Comparison of ENCODE assay signal across 10 cellular contexts in the genomic region with DNA sequence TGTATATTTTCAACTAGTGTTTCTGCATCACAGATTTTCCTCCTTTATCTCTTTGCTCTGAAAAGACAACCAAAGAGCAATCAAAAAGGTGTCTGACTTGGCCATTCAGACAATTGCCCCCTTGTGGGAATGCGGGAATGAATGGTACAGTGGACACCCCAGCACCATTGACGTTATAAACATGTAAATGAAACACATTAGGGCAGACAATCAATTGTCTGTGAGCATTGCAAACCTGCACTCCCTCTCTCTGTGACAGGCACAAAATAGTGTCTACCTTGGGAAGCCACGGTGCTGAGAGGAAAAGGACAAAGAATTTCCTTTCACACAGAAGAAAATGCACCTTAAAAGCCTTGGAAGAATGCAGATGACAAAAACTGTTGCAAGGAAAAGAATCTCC. TPM values are rescaled to one million over a fixed set of nuclear protein-coding genes. Genes with fewer than 3 reads are reported as not detected.
DNase-seq lines count a peak whose midpoint lies in the region; ATAC-seq and TF ChIP-seq lines count a peak whose summit lies in the region.
"Had no signal": no experiment of that assay in that cellular context is flagged by ENCODE, and none has a peak within 500 bp of the region (broad histone marks: within the 10 kb centered on the region; RNA-seq: fewer than 3 reads in every experiment).

No MANE protein-coding gene starts in this region.

- H3K4me3 Mint-ChIP-seq in nephron = peak overlapping the region; percentile 92 to 96 (median 94)
- H3K4me3 Mint-ChIP-seq in activated CD4-positive, alpha-beta memory T cell treated with anti-CD3 and anti-CD28 coated beads, Interleukin-2, amount 10 ng/mL, durations not matched to agents 7 days and 5 days = no peak overlapping the region

- H3K36me3 Mint-ChIP-seq in nephron (ENCODE audit: low read depth) = peaks cover 52% of the 10 kb centered on the region
- H3K36me3 Mint-ChIP-seq in activated naive CD4-positive, alpha-beta T cell treated with anti-CD3 and anti-CD28 coated beads, Interleukin-2, amount 50 U/mL, for 72 hours = peaks cover under 1% of the 10 kb centered on the region in 2 donors
- peaks cover 23% of the 10 kb centered on the region for H3K36me3 Mint-ChIP-seq in activated CD4-positive, alpha-beta memory T cell treated with anti-CD3 and anti-CD28 coated beads, Interleukin-2, amount 10 ng/mL, durations not matched to agents 7 days and 5 days (ENCODE audit: low read depth)

- TF ChIP-seq CTCF in epithelial cell of proximal tubule (conservative IDR thresholded peaks at IDR 0.05; ENCODE audit: low read depth, low read length) = peak; percentile 39
- TF ChIP-seq CTCF in nephron (IDR thresholded peaks at IDR 0.05; ENCODE audit: unreplicated experiment in 3 of 3) = no peak

- intact Hi-C loops in right cardiac atrium (cut with DNase I) = loop anchor here (10.0 kb wide), 5 partner anchors 47 to 373 kb away; a partner anchor contains a TSS
- intact Hi-C loops in left ventricle myocardium superior (cut with micrococcal nuclease) = no loop called here

- in situ Hi-C loops in KBM-7 (cut with MboI; ENCODE audit: low pct_unique_long_range_greater_than_20kb, low sequenced_read_pairs) = no loop called here

- H3K4me1 Mint-ChIP-seq in nephron = peaks cover 73% of the 10 kb centered on the region
- H3K4me1 Mint-ChIP-seq in activated CD4-positive, alpha-beta memory T cell treated with anti-CD3 and anti-CD28 coated beads, Interleukin-2, amount 10 ng/mL, durations not matched to agents 7 days and 5 days = peaks cover 44% of the 10 kb centered on the region

- POLR2A ChIA-PET in activated CD4-positive, alpha-beta memory T cell treated with anti-CD3 and anti-CD28 coated beads, Interleukin-2, amount 10 ng/mL, durations not matched to agents 7 days and 5 days (lab: Charles Lee) = interaction anchor here (1.9 kb wide), 1 partner anchor 180 kb away, joined by 6 read pairs; a partner anchor contains a TSS

- WGBS in right cardiac atrium = 13% methylated on average over 3 of the region's 3 CpGs

- DNase-seq in right cardiac atrium (no peak), left ventricle myocardium superior (no peak), epithelial cell of proximal tubule (ENCODE audit: low read depth) (no peak), KBM-7 (no peak)
- no peak for DNase-seq in activated naive CD4-positive, alpha-beta T cell treated with anti-CD3 and anti-CD28 coated beads, Interleukin-2, amount 50 U/mL, for 72 hours (ENCODE audit: low spot score in 2 of 2)
- DNase-seq in activated CD4-positive, alpha-beta memory T cell treated with anti-CD3 and anti-CD28 coated beads, Interleukin-2, amount 10 ng/mL, durations not matched to agents 7 days and 5 days = no peak
- no peak for DNase-seq in activated effector memory CD4-positive, alpha-beta T cell treated with anti-CD3 and anti-CD28 coated beads, Interleukin-2, amount 50 U/mL, for 16 hours
- DNase-seq: activated naive CD4-positive, alpha-beta T cell; NCI-H2081 treated with DMSO at 0.1 percent for 48 hours had no signal

- CTCF ChIA-PET in activated CD4-positive, alpha-beta memory T cell treated with anti-CD3 and anti-CD28 coated beads, Interleukin-2, amount 10 ng/mL, durations not matched to agents 7 days and 5 days (lab: Charles Lee) = no interaction called here

- H3K4me3 ChIP-seq in right cardiac atrium (ENCODE audit: low read length) (peak overlapping the region; percentile 98), epithelial cell of proximal tubule (ENCODE audit: low read depth, low read length) (peak overlapping the region; percentile 1)

- H3K9me3 ChIP-seq in right cardiac atrium (ENCODE audit: control insufficient read depth, low read length) = no peaks in the 10 kb centered on the region

- H3K27ac Mint-ChIP-seq in nephron = peak overlapping the region; percentile 98 to 99 (median 99)
- H3K27ac Mint-ChIP-seq in activated naive CD4-positive, alpha-beta T cell treated with anti-CD3 and anti-CD28 coated beads, Interleukin-2, amount 50 U/mL, for 72 hours = no peak overlapping the region
- no peak overlapping the region for H3K27ac Mint-ChIP-seq in activated CD4-positive, alpha-beta memory T cell treated with anti-CD3 and anti-CD28 coated beads, Interleukin-2, amount 10 ng/mL, durations not matched to agents 7 days and 5 days

- peaks cover 5% of the 10 kb centered on the region for H3K4me1 ChIP-seq in right cardiac atrium (ENCODE audit: control insufficient read depth, insufficient read depth, low read length)

- peaks cover 9% of the 10 kb centered on the region for H3K27me3 Mint-ChIP-seq in nephron (ENCODE audit: low read depth)
- H3K27me3 Mint-ChIP-seq in activated CD4-positive, alpha-beta memory T cell treated with anti-CD3 and anti-CD28 coated beads, Interleukin-2, amount 10 ng/mL, durations not matched to agents 7 days and 5 days = peaks cover 34% of the 10 kb centered on the region

- H3K9me3 Mint-ChIP-seq in nephron = no peaks in the 10 kb centered on the region
- no peaks in the 10 kb centered on the region for H3K9me3 Mint-ChIP-seq in activated naive CD4-positive, alpha-beta T cell treated with anti-CD3 and anti-CD28 coated beads, Interleukin-2, amount 50 U/mL, for 72 hours
- H3K9me3 Mint-ChIP-seq in activated CD4-positive, alpha-beta memory T cell treated with anti-CD3 and anti-CD28 coated beads, Interleukin-2, amount 10 ng/mL, durations not matched to agents 7 days and 5 days = no peaks in the 10 kb centered on the region

- H3K27me3 ChIP-seq in right cardiac atrium (ENCODE audit: control insufficient read depth, insufficient read depth) = no peaks in the 10 kb centered on the region

- peak overlapping the region; percentile 93 for H3K27ac ChIP-seq in right cardiac atrium (ENCODE audit: low read length)

- no peak for ATAC-seq in right cardiac atrium
- no peak for ATAC-seq in left ventricle myocardium superior
- ATAC-seq in activated naive CD4-positive, alpha-beta T cell treated with anti-CD3 and anti-CD28 coated beads, Interleukin-2, amount 50 U/mL, for 72 hours = no peak

RNA-seq across cellular contexts. Expression of gene ZEB2, which starts 8.0 kb away (rescaled TPM):
- 100 to 1,000 TPM; 132 to 147 (median 141) TPM for total RNA-seq in right cardiac atrium
- polyA plus RNA-seq in right cardiac atrium = 40.2 TPM
- 83.2 TPM for total RNA-seq in left ventricle myocardium superior
- total RNA-seq in epithelial cell of proximal tubule = 4.1 and 6.3 TPM in 2 replicates
- 1 to 10 TPM; 4.1 to 6.1 TPM for total RNA-seq in activated naive CD4-positive, alpha-beta T cell treated with anti-CD3 and anti-CD28 coated beads, Interleukin-2, amount 50 U/mL, for 72 hours
- total RNA-seq in activated CD4-positive, alpha-beta memory T cell treated with anti-CD3 and anti-CD28 coated beads, Interleukin-2, amount 10 ng/mL, durations not matched to agents 7 days and 5 days = 10 to 100 TPM; 19.4 to 20.6 TPM

Comparison
In these comparisons a context has a peak if more than half of its experiments do, and no peak if none do; other contexts are left out.
1. H3K27ac Mint-ChIP-seq: peak in nephron (3 of 3); none in activated naive CD4-positive, alpha-beta T cell treated with anti-CD3 and anti-CD28 coated beads, Interleukin-2, amount 50 U/mL, for 72 hours (0 of 2) and activated CD4-positive, alpha-beta memory T cell treated with anti-CD3 and anti-CD28 coated beads, Interleukin-2, amount 10 ng/mL, durations not matched to agents 7 days and 5 days (single experiment).